Comparison of ENCODE assay signal across 8 cellular contexts in genomic region chr16:56609463-56609921, GRCh38. TPM values are rescaled to one million over a fixed set of nuclear protein-coding genes. Genes with fewer than 3 reads are reported as not detected.
DNase-seq lines count a peak whose midpoint lies in the region; ATAC-seq and TF ChIP-seq lines count a peak whose summit lies in the region.

No MANE protein-coding gene starts in this region.

- intact Hi-C loops in left ventricle myocardium inferior (cut with micrococcal nuclease), result loop anchor here (10.0 kb wide), 1 partner anchor 95 kb away; no protein-coding TSS in a partner anchor

- H3K27ac ChIP-seq in SK-N-MC (no peak overlapping the region), left ventricle myocardium inferior (replicated peaks) (peak overlapping the region; percentile 95)

- DNase-seq in AG10803 (ENCODE audit: low read depth) (peak; percentile 86), HK-2 (ENCODE audit: unreplicated experiment) (peak; percentile 59), SK-N-MC (ENCODE audit: low read depth, low spot score) (no peak), left ventricle myocardium inferior (no peak), skeletal muscle cell (ENCODE audit: low read depth) (peak; percentile 66)
- peak in 1 of 2 donors; percentile 78 for DNase-seq in activated naive CD4-positive, alpha-beta T cell treated with anti-CD3 and anti-CD28 coated beads, Interleukin-2, amount 50 U/mL, for 72 hours (ENCODE audit: low spot score in 2 of 2)

- ATAC-seq in GM19023 (IDR thresholded peaks at IDR 0.05; ENCODE audit: unreplicated experiment), result peak; percentile 30
- ATAC-seq in activated naive CD4-positive, alpha-beta T cell treated with anti-CD3 and anti-CD28 coated beads, Interleukin-2, amount 50 U/mL, for 72 hours, result peak; percentile 36 to 60
- no peak for ATAC-seq in HG02678 (IDR thresholded peaks at IDR 0.05; ENCODE audit: unreplicated experiment)

- H3K36me3 Mint-ChIP-seq in activated naive CD4-positive, alpha-beta T cell treated with anti-CD3 and anti-CD28 coated beads, Interleukin-2, amount 50 U/mL, for 72 hours, result peaks cover 6 to 14% of the 10 kb centered on the region in 2 donors

- H3K9me3 ChIP-seq in SK-N-MC (ENCODE audit: low read depth, low read length), result no peaks in the 10 kb centered on the region
- H3K9me3 ChIP-seq in left ventricle myocardium inferior (replicated peaks), result no peaks in the 10 kb centered on the region

- no peaks in the 10 kb centered on the region for H3K27me3 ChIP-seq in left ventricle myocardium inferior (ENCODE audit: low read depth)

- TF ChIP-seq CTCF in AG10803 (conservative IDR thresholded peaks at IDR 0.05; ENCODE audit: low read length) (peak; percentile 40), left ventricle myocardium inferior (IDR thresholded peaks at IDR 0.05; ENCODE audit: borderline replicate concordance) (no peak)

- H3K4me1 ChIP-seq in left ventricle myocardium inferior, result peaks cover 66% of the 10 kb centered on the region

- H3K36me3 ChIP-seq in SK-N-MC (ENCODE audit: insufficient read depth, low read length), result no peaks in the 10 kb centered on the region
- H3K36me3 ChIP-seq in left ventricle myocardium inferior, result no peaks in the 10 kb centered on the region

- H3K27ac Mint-ChIP-seq in activated naive CD4-positive, alpha-beta T cell treated with anti-CD3 and anti-CD28 coated beads, Interleukin-2, amount 50 U/mL, for 72 hours, result peak overlapping the region; percentile 47 to 94

- H3K9ac ChIP-seq in SK-N-MC (ENCODE audit: insufficient read length), result no peak overlapping the region

- H3K4me3 ChIP-seq in AG10803 (ENCODE audit: low read length) (peak overlapping the region; percentile 89), SK-N-MC (peak overlapping the region; percentile 73), left ventricle myocardium inferior (peak overlapping the region; percentile 78), skeletal muscle cell (ENCODE audit: low read depth, low read length) (peak overlapping the region; percentile 81)

- H3K9me3 Mint-ChIP-seq in activated naive CD4-positive, alpha-beta T cell treated with anti-CD3 and anti-CD28 coated beads, Interleukin-2, amount 50 U/mL, for 72 hours, result peaks cover 0 to 7% of the 10 kb centered on the region in 2 donors

RNA-seq across cellular contexts. Expression of gene MT2A, which starts 1.1 kb away (rescaled TPM):
- 100 to 1,000 TPM; 165 to 200 TPM for total RNA-seq in activated naive CD4-positive, alpha-beta T cell treated with anti-CD3 and anti-CD28 coated beads, Interleukin-2, amount 50 U/mL, for 72 hours
- 115 TPM for total RNA-seq in left ventricle myocardium inferior

RNA-seq across cellular contexts. Expression of gene MT1E, which starts 16.1 kb away (rescaled TPM):
- total RNA-seq in activated naive CD4-positive, alpha-beta T cell treated with anti-CD3 and anti-CD28 coated beads, Interleukin-2, amount 50 U/mL, for 72 hours, result 1 to 10 TPM; 1.6 to 8.7 TPM
- total RNA-seq in left ventricle myocardium inferior, result 126 TPM

RNA-seq across cellular contexts. Expression of gene MT3, which starts 20.2 kb away (rescaled TPM):
- total RNA-seq in activated naive CD4-positive, alpha-beta T cell treated with anti-CD3 and anti-CD28 coated beads, Interleukin-2, amount 50 U/mL, for 72 hours, result 10 to 100 TPM in 1 of 2 donors, 1 to 10 TPM in 1; 1.6 to 50.8 TPM
- 4.1 TPM for total RNA-seq in left ventricle myocardium inferior

RNA-seq across cellular contexts. Expression of gene MT1M, which starts 23.0 kb away (rescaled TPM):
- not detected for total RNA-seq in activated naive CD4-positive, alpha-beta T cell treated with anti-CD3 and anti-CD28 coated beads, Interleukin-2, amount 50 U/mL, for 72 hours
- total RNA-seq in left ventricle myocardium inferior, result 3.1 TPM

RNA-seq across cellular contexts. Expression of gene MT1A, which starts 29.0 kb away (rescaled TPM):
- total RNA-seq in activated naive CD4-positive, alpha-beta T cell treated with anti-CD3 and anti-CD28 coated beads, Interleukin-2, amount 50 U/mL, for 72 hours, result 1 to 10 TPM; 1.0 to 4.9 TPM
- total RNA-seq in left ventricle myocardium inferior, result 1.2 TPM

Comparison
In these comparisons a context has a peak if more than half of its experiments do, and no peak if none do; other contexts are left out.
1. DNase-seq: peak in AG10803 (single experiment), HK-2 (single experiment) and skeletal muscle cell (single experiment); none in SK-N-MC (single experiment) and left ventricle myocardium inferior (single experiment).
2. RNA of gene MT1E, which starts 16.1 kb away (total RNA-seq): 126 TPM in left ventricle myocardium inferior (single experiment); 1.6 to 8.7 TPM in activated naive CD4-positive, alpha-beta T cell treated with anti-CD3 and anti-CD28 coated beads, Interleukin-2, amount 50 U/mL, for 72 hours; every median in the first group is over 10 times any median in the second.
3. Peak in every context shown above with its lines, with median percentiles within 50 percentile points of each other: H3K4me3 ChIP-seq.